Comparison of ENCODE assay signal across 11 cellular contexts in genomic region chr13:106795847-106796246, GRCh38.
DNase-seq lines count a peak whose midpoint lies in the region; ATAC-seq and TF ChIP-seq lines count a peak whose summit lies in the region.
"Had no signal": no experiment of that assay in that cellular context is flagged by ENCODE, and none has a peak within 500 bp of the region (broad histone marks: within the 10 kb centered on the region; RNA-seq: fewer than 3 reads in every experiment).

No MANE protein-coding gene starts in this region.

- no peak overlapping the region for H3K27ac ChIP-seq in IMR-90 (ENCODE audit: insufficient read depth, low read length)
- no peak overlapping the region for H3K27ac ChIP-seq in rectal smooth muscle tissue (ENCODE audit: low read depth, low read length)
- H3K27ac ChIP-seq: A549, testis had no signal

- H2BK5ac ChIP-seq in IMR-90 (ENCODE audit: low read depth, low read length, poor library complexity, severe bottlenecking) = no peak overlapping the region

- H4K91ac ChIP-seq in IMR-90 (ENCODE audit: insufficient read depth, low read depth, low read length) = no peak overlapping the region

- no TSS peak for BruUV-seq in IMR-90 (replicated peaks; lab: Mats Ljungman, UMichigan)

- no peaks in the 10 kb centered on the region for H3K36me3 Mint-ChIP-seq in T-helper 2 cell treated with Interferon-gamma antibody and Interleukin-4, amounts not matched to agents 5 μg/mL and 100 μg/mL, for 36 hours (ENCODE audit: low read depth)

- dilution Hi-C loops in IMR-90 (cut with HindIII; ENCODE audit: low sequenced_read_pairs, unreplicated experiment) = no loop called here

- WGBS in IMR-90 (ENCODE audit: extremely low coverage in 2 of 2, insufficient read length in 1 of 2), 2 experiments = 53% methylated on average over 4 of the region's 9 CpGs; no CpG with 5 or more reads in 1 of the 2 experiments

- no peak overlapping the region for H4K8ac ChIP-seq in IMR-90 (ENCODE audit: low read depth in 2 of 2, low read length in 2 of 2)

- no peak overlapping the region for H3K27ac Mint-ChIP-seq in T-helper 2 cell treated with Interferon-gamma antibody and Interleukin-4, amounts not matched to agents 5 μg/mL and 100 μg/mL, for 36 hours

- H4K20me1 ChIP-seq in IMR-90 (ENCODE audit: insufficient read depth, low read length) = no peaks in the 10 kb centered on the region

- no peak for ATAC-seq in IMR-90 (ENCODE audit: low read depth)
- no peak for ATAC-seq in GM21786 (IDR thresholded peaks at IDR 0.05; ENCODE audit: unreplicated experiment)
- ATAC-seq: A549 had no signal

- H3K27me3 ChIP-seq in IMR-90 (ENCODE audit: control insufficient read depth, insufficient read depth, low read length) = no peaks in the 10 kb centered on the region
- H3K27me3 ChIP-seq in rectal smooth muscle tissue (ENCODE audit: control insufficient read depth, insufficient read depth, low read length) = no peaks in the 10 kb centered on the region
- H3K27me3 ChIP-seq: testis had no signal

- H3K56ac ChIP-seq in IMR-90 (ENCODE audit: extremely low read depth, insufficient read depth, low read length) = no peak overlapping the region

- H3K4me1 Mint-ChIP-seq in T-helper 2 cell treated with Interferon-gamma antibody and Interleukin-4, amounts not matched to agents 5 μg/mL and 100 μg/mL, for 36 hours (ENCODE audit: low read depth) = no peaks in the 10 kb centered on the region

- no peak overlapping the region for H2AK9ac ChIP-seq in IMR-90 (replicated peaks; ENCODE audit: low read depth, low read length, poor library complexity)

- peak overlapping the region; percentile 65 for H3K4me3 Mint-ChIP-seq in T-helper 2 cell treated with Interferon-gamma antibody and Interleukin-4, amounts not matched to agents 5 μg/mL and 100 μg/mL, for 36 hours

- H3K18ac ChIP-seq in IMR-90 (ENCODE audit: low read depth, low read length) = no peak overlapping the region

- H3K14ac ChIP-seq in IMR-90 (replicated peaks; ENCODE audit: low read depth, low read length) = no peak overlapping the region

- H3K9me1 ChIP-seq in IMR-90 (ENCODE audit: insufficient read depth, low read length) = no peaks in the 10 kb centered on the region

- no peak overlapping the region for H4K5ac ChIP-seq in IMR-90 (ENCODE audit: low read depth, low read length)

- H3K4me3 ChIP-seq in IMR-90 (ENCODE audit: insufficient read depth, low read depth, low read length) (peak overlapping the region; percentile 26; the same call in 1 of the 2 replicates), fibroblast of pulmonary artery (replicated peaks; ENCODE audit: low read depth, low read length) (peak overlapping the region; percentile 41), rectal smooth muscle tissue (ENCODE audit: low read length) (peak overlapping the region; percentile 45)
- H3K4me3 ChIP-seq: A549, testis had no signal

- POLR2A ChIA-PET in IMR-90 (lab: Charles Lee; ENCODE audit: unreplicated experiment) = no interaction called here

- H3K36me3 ChIP-seq in IMR-90 (ENCODE audit: control insufficient read depth, insufficient read depth, low read length) (no peaks in the 10 kb centered on the region), rectal smooth muscle tissue (ENCODE audit: control insufficient read depth, insufficient read depth, low read length) (no peaks in the 10 kb centered on the region)

- no peak overlapping the region for H2BK20ac ChIP-seq in IMR-90 (ENCODE audit: low read depth, low read length)

- no peak overlapping the region for H3K9ac ChIP-seq in IMR-90 (ENCODE audit: low read depth, low read length)
- H3K9ac ChIP-seq in rectal smooth muscle tissue (ENCODE audit: low read length) = no peak overlapping the region

- TF ChIP-seq POLR2A in IMR-90 (IDR thresholded peaks at IDR 0.05; ENCODE audit: low read depth, low read length) = no peak

- no peak overlapping the region for H2AFZ ChIP-seq in IMR-90 (replicated peaks; ENCODE audit: low read length, poor library complexity)

- H3K23ac ChIP-seq in IMR-90 (ENCODE audit: low read depth, low read length) = no peak overlapping the region

- no peaks in the 10 kb centered on the region for H3K9me3 ChIP-seq in IMR-90 (ENCODE audit: control insufficient read depth, insufficient read depth, low read length)
- H3K9me3 ChIP-seq: A549, testis had no signal

- H3K4me1 ChIP-seq in IMR-90 (ENCODE audit: control insufficient read depth, insufficient read depth, low read length) (no peaks in the 10 kb centered on the region), rectal smooth muscle tissue (ENCODE audit: control insufficient read depth, insufficient read depth, low read length) (no peaks in the 10 kb centered on the region)
- H3K4me1 ChIP-seq: A549, testis had no signal

- DNase-seq in T-helper 2 cell treated with Interferon-gamma antibody and Interleukin-4, amounts not matched to agents 5 μg/mL and 100 μg/mL, for 36 hours (ENCODE audit: low spot score) = no peak
- DNase-seq in T-helper 2 cell (no peak), IMR-90 (no peak), fibroblast of pulmonary artery (ENCODE audit: low read depth) (peak; percentile 7), EL (no peak), mucosa of gallbladder (ENCODE audit: low spot score) (no peak)
- DNase-seq: dermis blood vessel endothelial cell, testis had no signal

- CTCF ChIA-PET in IMR-90 (lab: Yijun Ruan, JAX) = no interaction called here

- H3K9me3 Mint-ChIP-seq in T-helper 2 cell treated with Interferon-gamma antibody and Interleukin-4, amounts not matched to agents 5 μg/mL and 100 μg/mL, for 36 hours = no peaks in the 10 kb centered on the region

- intact Hi-C loops in IMR-90 (cut with micrococcal nuclease) = no loop called here

- H2BK120ac ChIP-seq in IMR-90 (ENCODE audit: low read depth, low read length) = no peak overlapping the region

- H2AK5ac ChIP-seq in IMR-90 (ENCODE audit: low read depth, low read length) = no peak overlapping the region

- no peak for TF ChIP-seq RAD21 in IMR-90 (IDR thresholded peaks at IDR 0.05; ENCODE audit: low read length)

- TF ChIP-seq CTCF in IMR-90 (conservative IDR thresholded peaks at IDR 0.05; ENCODE audit: low read depth, low read length) (no peak), fibroblast of pulmonary artery (IDR thresholded peaks at IDR 0.05; ENCODE audit: low read length, missing control alignments) (no peak)

- no peak overlapping the region for H3K4me2 ChIP-seq in IMR-90 (ENCODE audit: low read depth, low read length)
- H3K4me2 ChIP-seq: A549 had no signal

- H3K4ac ChIP-seq in IMR-90 (ENCODE audit: low read depth, low read length) = no peak overlapping the region

- no peaks in the 10 kb centered on the region for H3K27me3 Mint-ChIP-seq in T-helper 2 cell treated with Interferon-gamma antibody and Interleukin-4, amounts not matched to agents 5 μg/mL and 100 μg/mL, for 36 hours (ENCODE audit: low read depth)

- H2BK15ac ChIP-seq in IMR-90 (ENCODE audit: low read depth, low read length) = no peak overlapping the region

- no peaks in the 10 kb centered on the region for H3K79me1 ChIP-seq in IMR-90 (ENCODE audit: low read depth in 1 of 2, low read length in 2 of 2)

- in situ Hi-C loops in IMR-90 (cut with MboI; ENCODE audit: low sequenced_read_pairs) = no loop called here

TF ChIP-seq in IMR-90, 13 proteins besides CTCF, POLR2A, EP300 and RAD21:
- TF ChIP-seq FOS (IDR thresholded peaks at IDR 0.05; ENCODE audit: low read depth, low read length) (no peak), BHLHE40 (IDR thresholded peaks at IDR 0.05; ENCODE audit: low read depth, low read length) (no peak), NFE2L2 (IDR thresholded peaks at IDR 0.05; ENCODE audit: low read depth, low read length) (no peak), MAZ (IDR thresholded peaks at IDR 0.05; ENCODE audit: borderline replicate concordance, low read depth, low read length) (no peak), SMC3 (IDR thresholded peaks at IDR 0.05; ENCODE audit: low read depth, low read length) (no peak), MAFK (IDR thresholded peaks at IDR 0.05; ENCODE audit: low read depth, low read length) (no peak), MXI1 (IDR thresholded peaks at IDR 0.05; ENCODE audit: borderline replicate concordance, low read depth, low read length) (no peak), CEBPB (IDR thresholded peaks at IDR 0.05; ENCODE audit: low read depth, low read length) (no peak), CHD1 (IDR thresholded peaks at IDR 0.05; ENCODE audit: low read depth, low read length) (no peak), RCOR1 (IDR thresholded peaks at IDR 0.05; ENCODE audit: insufficient replicate concordance, low read length) (no peak)
- TF ChIP-seq, protein P1, sequence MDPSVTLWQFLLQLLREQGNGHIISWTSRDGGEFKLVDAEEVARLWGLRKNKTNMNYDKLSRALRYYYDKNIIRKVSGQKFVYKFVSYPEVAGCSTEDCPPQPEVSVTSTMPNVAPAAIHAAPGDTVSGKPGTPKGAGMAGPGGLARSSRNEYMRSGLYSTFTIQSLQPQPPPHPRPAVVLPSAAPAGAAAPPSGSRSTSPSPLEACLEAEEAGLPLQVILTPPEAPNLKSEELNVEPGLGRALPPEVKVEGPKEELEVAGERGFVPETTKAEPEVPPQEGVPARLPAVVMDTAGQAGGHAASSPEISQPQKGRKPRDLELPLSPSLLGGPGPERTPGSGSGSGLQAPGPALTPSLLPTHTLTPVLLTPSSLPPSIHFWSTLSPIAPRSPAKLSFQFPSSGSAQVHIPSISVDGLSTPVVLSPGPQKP (IDR thresholded peaks at IDR 0.05; ENCODE audit: borderline replicate concordance, low read depth, low read length) = no peak
TF ChIP-seq in IMR-90: peak in this region for 0.
